20 cellular contexts compared by ENCODE assay signal in genomic region chr19:592101-592500, GRCh38. TPM values are rescaled to one million over a fixed set of nuclear protein-coding genes. Genes with fewer than 3 reads are reported as not detected.
A peak's percentile ranks its signal among the peaks of the same experiment; 100 is the strongest.
DNase-seq lines count a peak whose midpoint lies in the region; ATAC-seq, FAIRE-seq and TF ChIP-seq lines count a peak whose summit lies in the region.
"Had no signal": no experiment of that assay in that cellular context is flagged by ENCODE, and none has a peak within 500 bp of the region (broad histone marks: within the 10 kb centered on the region; RNA-seq: fewer than 3 reads in every experiment).

No MANE protein-coding gene starts in this region.

- in situ Hi-C loops in HepG2 (cut with HindIII; ENCODE audit: extremely low pct_ligation_motif_present, low pct_unique_long_range_greater_than_20kb): no loop called here
- in situ Hi-C loops in transverse colon (cut with MboI; ENCODE audit: low pct_ligation_motif_present in 1 of 4, low pct_unique_long_range_greater_than_20kb in 1 of 4, low sequenced_read_pairs in 3 of 4): no loop called here

- H2AFZ ChIP-seq in HepG2 (ENCODE audit: low read length) (no peak overlapping the region), neural cell (ENCODE audit: low read depth, low read length) (no peak overlapping the region)

- intact Hi-C loops in right lobe of liver (cut with DNase I): loop anchor here in 1 of 2 donors (10.0 kb wide), 1 partner anchor 143 kb away; no protein-coding TSS in a partner anchor
- intact Hi-C loops in HepG2 (cut with micrococcal nuclease; ENCODE audit: unreplicated experiment): no loop called here
- intact Hi-C loops in dorsolateral prefrontal cortex (cut with DNase I): loop anchor here (5.0 kb wide), 2 partner anchors 35 to 40 kb away; partner anchors contain the start of gene POLRMT (in 1 of the 2)
- intact Hi-C loops in transverse colon (cut with DNase I; ENCODE audit: low total_unique reads): no loop called here

- no TSS peak for BruUV-seq in HepG2 (replicated peaks; lab: Mats Ljungman, UMichigan)

- H4K20me1 ChIP-seq in HepG2 (ENCODE audit: insufficient read depth, low read length) (peaks cover 26% of the 10 kb centered on the region; the same call in 1 of the 2 replicates), neural cell (ENCODE audit: insufficient read depth) (peaks cover 9% of the 10 kb centered on the region)

- TF ChIP-seq CTCF in right lobe of liver (IDR thresholded peaks at IDR 0.05) (no peak), HepG2 (CRISPR knock-in tag; IDR thresholded peaks at IDR 0.05) (no peak), dorsolateral prefrontal cortex (IDR thresholded peaks at IDR 0.05 in 54 of 56, conservative IDR thresholded peaks at IDR 0.05 in 2 of 56; ENCODE audit: low read depth in 1 of 56, partially characterized antibody in 56 of 56) (no peak), neural cell (IDR thresholded peaks at IDR 0.05; ENCODE audit: poor library complexity, severe bottlenecking) (no peak), transverse colon (IDR thresholded peaks at IDR 0.05) (no peak)

- POLR2A ChIA-PET in HepG2 (lab: Yijun Ruan, JAX): no interaction called here

- FAIRE-seq in HepG2 (lab: Jason Lieb, UNC): no peak
- FAIRE-seq: GM12892, K562 had no signal

- DNase-seq in right lobe of liver (peak in 2 of 3 donors; percentile 18 to 38), HepG2 (ENCODE audit: low spot score) (no peak), dorsolateral prefrontal cortex (no peak), NCI-H187 (lab: John Stamatoyannopoulos, UW) (no peak), transverse colon (no peak), COLO668 (lab: John Stamatoyannopoulos, UW; ENCODE audit: unreplicated experiment) (no peak)
- DNase-seq: 8988T, DMS153, DMS79, GDM1, GOT3, H9 had no signal

- no peaks in the 10 kb centered on the region for H3K9me3 ChIP-seq in right lobe of liver
- no peaks in the 10 kb centered on the region for H3K9me3 ChIP-seq in HepG2 (ENCODE audit: low read length)
- H3K9me3 ChIP-seq in neural cell (ENCODE audit: low read length): no peaks in the 10 kb centered on the region
- no peaks in the 10 kb centered on the region for H3K9me3 ChIP-seq in transverse colon
- H3K9me3 ChIP-seq: BLaER1 treated with 17β-estradiol and CSF1 and Interleukin-3, amounts not matched to agents 10 nM and 100 nM had no signal

- H3K4me3 ChIP-seq in right lobe of liver: no peak overlapping the region
- H3K4me3 ChIP-seq in HepG2 (replicated peaks in 1 of 3; ENCODE audit: insufficient read depth in 1 of 3, low read depth in 2 of 3, low read length in 3 of 3): no peak overlapping the region
- H3K4me3 ChIP-seq in dorsolateral prefrontal cortex: peak overlapping the region in 33 of 59 donors; percentile 49 to 80 (median 69)
- H3K4me3 ChIP-seq in neural cell (ENCODE audit: low read length): peak overlapping the region; percentile 66
- no peak overlapping the region for H3K4me3 ChIP-seq in transverse colon
- H3K4me3 ChIP-seq: BLaER1 treated with 17β-estradiol and CSF1 and Interleukin-3, amounts not matched to agents 10 nM and 100 nM; K562 had no signal

- no peak for TF ChIP-seq RAD21 in HepG2 (CRISPR knock-in tag; IDR thresholded peaks at IDR 0.05)
- TF ChIP-seq RAD21 in neural cell (conservative IDR thresholded peaks at IDR 0.05): no peak

- no CpG with 5 or more reads among the region's 19 CpGs for WGBS in right lobe of liver (ENCODE audit: insufficient coverage, low coverage, low lambda C conversion rate, missing lambda C conversion rate)
- no CpG with 5 or more reads among the region's 19 CpGs for WGBS in HepG2 (ENCODE audit: low lambda C conversion rate)
- 85% methylated on average over 15 of the region's 19 CpGs; no CpG with 5 or more reads in 1 of the 2 donors for WGBS in transverse colon (ENCODE audit: low coverage in 1 of 2), 2 donors

- CTCF ChIA-PET in HepG2 (lab: Yijun Ruan, JAX; ENCODE audit: low intra/inter-chr PET ratio, low total read pairs): no interaction called here

- no peak overlapping the region for H3K9ac ChIP-seq in HepG2 (ENCODE audit: insufficient read depth, low read depth, low read length)
- no peak overlapping the region for H3K9ac ChIP-seq in neural cell (ENCODE audit: low read length)
- H3K9ac ChIP-seq: BLaER1 treated with 17β-estradiol and CSF1 and Interleukin-3, amounts not matched to agents 10 nM and 100 nM had no signal

- TF ChIP-seq POLR2A in right lobe of liver (IDR thresholded peaks at IDR 0.05): no peak
- TF ChIP-seq POLR2A in HepG2 (IDR thresholded peaks at IDR 0.05; ENCODE audit: insufficient read depth in 1 of 2, low read depth in 2 of 2, low read length in 2 of 2): no peak
- no peak for TF ChIP-seq POLR2A in transverse colon (IDR thresholded peaks at IDR 0.05)

- H3K27ac ChIP-seq in right lobe of liver (no peak overlapping the region), HepG2 (ENCODE audit: extremely low read length, insufficient read depth, low read length) (no peak overlapping the region), dorsolateral prefrontal cortex (no peak overlapping the region), neural cell (ENCODE audit: low read length) (no peak overlapping the region), transverse colon (no peak overlapping the region)
- H3K27ac ChIP-seq: BLaER1 treated with 17β-estradiol and CSF1 and Interleukin-3, amounts not matched to agents 10 nM and 100 nM had no signal

- H3F3A ChIP-seq in neural cell (ENCODE audit: insufficient read depth, low read length, poor library complexity, severe bottlenecking): no peaks in the 10 kb centered on the region

- H3K79me2 ChIP-seq in HepG2 (ENCODE audit: insufficient read depth, low read length) (no peaks in the 10 kb centered on the region), neural cell (replicated peaks; ENCODE audit: insufficient read depth, low read length) (no peaks in the 10 kb centered on the region)

- ATAC-seq in right lobe of liver (no peak), HepG2 (no peak), GM21717 (IDR thresholded peaks at IDR 0.05; ENCODE audit: unreplicated experiment) (no peak)

- peaks cover 0 to 33% of the 10 kb centered on the region in 2 donors for H3K27me3 ChIP-seq in right lobe of liver
- H3K27me3 ChIP-seq in HepG2 (ENCODE audit: control insufficient read depth in 1 of 2, insufficient read depth in 2 of 2, low read length in 2 of 2): peaks cover 14 to 80% of the 10 kb centered on the region in 2 experiments
- peaks cover 0 to 14% (median 0%) of the 10 kb centered on the region in 45 donors for H3K27me3 ChIP-seq in dorsolateral prefrontal cortex
- H3K27me3 ChIP-seq in neural cell (ENCODE audit: insufficient read depth, low read depth, low read length): peaks cover 26% of the 10 kb centered on the region
- H3K27me3 ChIP-seq in transverse colon: peaks cover 93% of the 10 kb centered on the region

- TF ChIP-seq EP300 in HepG2 (IDR thresholded peaks at IDR 0.05; ENCODE audit: low read depth in 2 of 2, low read length in 2 of 2) (no peak), HepG2 (CRISPR knock-in tag; IDR thresholded peaks at IDR 0.05; ENCODE audit: borderline replicate concordance) (no peak), neural cell (conservative IDR thresholded peaks at IDR 0.05; ENCODE audit: poor library complexity, severe bottlenecking) (no peak), transverse colon (IDR thresholded peaks at IDR 0.05; ENCODE audit: low read depth) (no peak)

- H3K36me3 ChIP-seq in right lobe of liver (no peaks in the 10 kb centered on the region), HepG2 (replicated peaks in 1 of 2; ENCODE audit: control insufficient read depth in 1 of 2, insufficient read depth in 2 of 2, low read length in 2 of 2) (no peaks in the 10 kb centered on the region), neural cell (ENCODE audit: insufficient read depth, low read length) (no peaks in the 10 kb centered on the region), transverse colon (no peaks in the 10 kb centered on the region)
- H3K36me3 ChIP-seq: BLaER1 treated with 17β-estradiol and CSF1 and Interleukin-3, amounts not matched to agents 10 nM and 100 nM had no signal

- no peaks in the 10 kb centered on the region for H3K9me2 ChIP-seq in neural cell (ENCODE audit: insufficient read depth, low read length)

- H3K4me2 ChIP-seq in HepG2 (ENCODE audit: low read depth, low read length) (no peak overlapping the region), neural cell (ENCODE audit: low read length) (no peak overlapping the region)
- H3K4me2 ChIP-seq: BLaER1 treated with 17β-estradiol and CSF1 and Interleukin-3, amounts not matched to agents 10 nM and 100 nM had no signal

- H3K4me1 ChIP-seq in right lobe of liver: no peaks in the 10 kb centered on the region
- peaks cover 18% of the 10 kb centered on the region for H3K4me1 ChIP-seq in HepG2 (ENCODE audit: insufficient read depth, low read length)
- peaks cover 7 to 27% (median 19%) of the 10 kb centered on the region in 4 donors for H3K4me1 ChIP-seq in transverse colon

RNA-seq across cellular contexts. Expression of gene HCN2, which starts 2.4 kb away (rescaled TPM):
- total RNA-seq in right lobe of liver (under 1 TPM in 5 of 6 experiments, not detected in 1; 0.05 to 0.27 (median 0.09) TPM), HepG2 (2016; rRNA removed; fragmentation: Illumina TruSeq; extraction: Trizol) (not detected in 2 replicates), dorsolateral prefrontal cortex (100 to 1,000 TPM in 109 of 120 experiments, 10 to 100 TPM in 11; 76.8 to 199 (median 123) TPM), transverse colon (under 1 TPM in 3 of 4 donors, not detected in 1; 0.14 to 1.00 (median 0.64) TPM)
- not detected in 2 replicates for total RNA-seq in HepG2 (2016; cell fraction: cytosol; rRNA removed; fragmentation: Illumina TruSeq; extraction: Trizol; ENCODE audit: low read depth)
- total RNA-seq in HepG2 (2016; cell fraction: insoluble cytoplasmic fraction; rRNA removed; fragmentation: Illumina TruSeq; extraction: Trizol): not detected in 2 replicates
- total RNA-seq in HepG2 (2016; cell fraction: membrane; rRNA removed; fragmentation: Illumina TruSeq; extraction: Trizol): 0.03 TPM in 1 of 2 replicates, not detected in the other
- not detected in 2 replicates for total RNA-seq in HepG2 (2016; cell fraction: nucleus; rRNA removed; fragmentation: Illumina TruSeq; extraction: Trizol)
- polyA plus RNA-seq in HepG2 (2011; rRNA removed) (0.01 and 0.05 TPM in 2 replicates), neural cell (4.7 and 6.4 TPM in 2 replicates)
- 0.07 and 0.09 TPM in 2 replicates for polyA plus RNA-seq in HepG2 (2011; cell fraction: cytosol; rRNA removed)
- polyA plus RNA-seq in HepG2 (2011; cell fraction: nucleus; rRNA removed): 0.19 and 0.24 TPM in 2 replicates
- polyA plus RNA-seq in HepG2 (2012): 0.15 and 0.39 TPM in 2 replicates
- polyA plus RNA-seq in HepG2 (2016; cell fraction: cytosol; fragmentation: Illumina TruSeq; extraction: Trizol; ENCODE audit: low read depth): 0.07 TPM in 1 of 2 replicates, not detected in the other
- polyA plus RNA-seq in HepG2 (2016; cell fraction: insoluble cytoplasmic fraction; fragmentation: Illumina TruSeq; extraction: Trizol; ENCODE audit: low read depth): not detected in 2 replicates
- 0.05 TPM in 1 of 2 replicates, not detected in the other for polyA plus RNA-seq in HepG2 (2016; cell fraction: membrane; fragmentation: Illumina TruSeq; extraction: Trizol; ENCODE audit: low read depth)
- polyA plus RNA-seq in HepG2 (2016; cell fraction: nucleus; fragmentation: Illumina TruSeq; extraction: Trizol; ENCODE audit: insufficient read depth, low read depth): not detected in 2 replicates
- polyA minus RNA-seq in HepG2 (2011; rRNA and poly(A)+ RNA removed; ENCODE audit: low replicate concordance): 0.16 and 9.3 TPM in 2 replicates
- not detected in 2 replicates for polyA minus RNA-seq in HepG2 (2011; cell fraction: cytosol; rRNA and poly(A)+ RNA removed)
- polyA minus RNA-seq in HepG2 (2011; cell fraction: nucleus; rRNA and poly(A)+ RNA removed): not detected in 2 replicates
- polyA minus RNA-seq in neural cell: 12.6 and 13.9 TPM in 2 replicates
- total RNA-seq: HT-29 had no signal

RNA-seq across cellular contexts. Expression of gene BSG, which starts 19.7 kb away (rescaled TPM):
- total RNA-seq in right lobe of liver (100 to 1,000 TPM in 4 of 6 experiments, 10 to 100 TPM in 2; 88.6 to 369 (median 124) TPM), HepG2 (2016; rRNA removed; fragmentation: Illumina TruSeq; extraction: Trizol) (136 and 309 TPM in 2 replicates), dorsolateral prefrontal cortex (100 to 1,000 TPM; 350 to 867 (median 549) TPM), transverse colon (1,000 to 10,000 TPM in 3 of 4 donors, 100 to 1,000 TPM in 1; 909 to 2,228 (median 1,224) TPM)
- total RNA-seq in HepG2 (2016; cell fraction: cytosol; rRNA removed; fragmentation: Illumina TruSeq; extraction: Trizol; ENCODE audit: low read depth): 81.8 and 84.4 TPM in 2 replicates
- 114 and 317 TPM in 2 replicates for total RNA-seq in HepG2 (2016; cell fraction: insoluble cytoplasmic fraction; rRNA removed; fragmentation: Illumina TruSeq; extraction: Trizol)
- total RNA-seq in HepG2 (2016; cell fraction: membrane; rRNA removed; fragmentation: Illumina TruSeq; extraction: Trizol): 96.0 and 109 TPM in 2 replicates
- total RNA-seq in HepG2 (2016; cell fraction: nucleus; rRNA removed; fragmentation: Illumina TruSeq; extraction: Trizol): 271 and 340 TPM in 2 replicates
- polyA plus RNA-seq in HepG2 (2011; rRNA removed) (754 and 1,057 TPM in 2 replicates), neural cell (209 and 214 TPM in 2 replicates)
- polyA plus RNA-seq in HepG2 (2011; cell fraction: cytosol; rRNA removed): 595 and 749 TPM in 2 replicates
- polyA plus RNA-seq in HepG2 (2011; cell fraction: nucleus; rRNA removed): 561 and 615 TPM in 2 replicates
- polyA plus RNA-seq in HepG2 (2012): 926 and 933 TPM in 2 replicates
- polyA plus RNA-seq in HepG2 (2016; cell fraction: cytosol; fragmentation: Illumina TruSeq; extraction: Trizol; ENCODE audit: low read depth): 148 and 149 TPM in 2 replicates
- polyA plus RNA-seq in HepG2 (2016; cell fraction: insoluble cytoplasmic fraction; fragmentation: Illumina TruSeq; extraction: Trizol; ENCODE audit: low read depth): 179 and 219 TPM in 2 replicates
- 152 and 167 TPM in 2 replicates for polyA plus RNA-seq in HepG2 (2016; cell fraction: membrane; fragmentation: Illumina TruSeq; extraction: Trizol; ENCODE audit: low read depth)
- 760 and 837 TPM in 2 replicates for polyA plus RNA-seq in HepG2 (2016; cell fraction: nucleus; fragmentation: Illumina TruSeq; extraction: Trizol; ENCODE audit: insufficient read depth, low read depth)
- 426 and 707 TPM in 2 replicates for polyA minus RNA-seq in HepG2 (2011; rRNA and poly(A)+ RNA removed; ENCODE audit: low replicate concordance)
- polyA minus RNA-seq in HepG2 (2011; cell fraction: cytosol; rRNA and poly(A)+ RNA removed): 369 and 454 TPM in 2 replicates
- 97.1 and 115 TPM in 2 replicates for polyA minus RNA-seq in HepG2 (2011; cell fraction: nucleus; rRNA and poly(A)+ RNA removed)
- 142 and 143 TPM in 2 replicates for polyA minus RNA-seq in neural cell

RNA-seq across cellular contexts. Expression of gene POLRMT, which starts 41.2 kb away (rescaled TPM):
- total RNA-seq in right lobe of liver (10 to 100 TPM; 25.9 to 42.9 (median 33.3) TPM), HepG2 (2016; rRNA removed; fragmentation: Illumina TruSeq; extraction: Trizol) (52.5 and 78.0 TPM in 2 replicates), dorsolateral prefrontal cortex (10 to 100 TPM; 27.8 to 91.2 (median 61.9) TPM), transverse colon (100 to 1,000 TPM in 1 of 4 donors, 10 to 100 TPM in 3; 45.9 to 114 (median 63.9) TPM)
- 14.6 and 16.3 TPM in 2 replicates for total RNA-seq in HepG2 (2016; cell fraction: cytosol; rRNA removed; fragmentation: Illumina TruSeq; extraction: Trizol; ENCODE audit: low read depth)
- total RNA-seq in HepG2 (2016; cell fraction: insoluble cytoplasmic fraction; rRNA removed; fragmentation: Illumina TruSeq; extraction: Trizol): 49.1 and 82.6 TPM in 2 replicates
- total RNA-seq in HepG2 (2016; cell fraction: membrane; rRNA removed; fragmentation: Illumina TruSeq; extraction: Trizol): 30.6 and 32.9 TPM in 2 replicates
- total RNA-seq in HepG2 (2016; cell fraction: nucleus; rRNA removed; fragmentation: Illumina TruSeq; extraction: Trizol): 53.4 and 70.1 TPM in 2 replicates
- polyA plus RNA-seq in HepG2 (2011; rRNA removed) (101 and 114 TPM in 2 replicates), neural cell (28.3 TPM in 2 replicates)
- 20.8 and 36.5 TPM in 2 replicates for polyA plus RNA-seq in HepG2 (2011; cell fraction: cytosol; rRNA removed)
- 255 and 333 TPM in 2 replicates for polyA plus RNA-seq in HepG2 (2011; cell fraction: nucleus; rRNA removed)
- polyA plus RNA-seq in HepG2 (2012): 52.2 and 65.7 TPM in 2 replicates
- 16.5 and 17.7 TPM in 2 replicates for polyA plus RNA-seq in HepG2 (2016; cell fraction: cytosol; fragmentation: Illumina TruSeq; extraction: Trizol; ENCODE audit: low read depth)
- 70.9 and 71.7 TPM in 2 replicates for polyA plus RNA-seq in HepG2 (2016; cell fraction: insoluble cytoplasmic fraction; fragmentation: Illumina TruSeq; extraction: Trizol; ENCODE audit: low read depth)
- polyA plus RNA-seq in HepG2 (2016; cell fraction: membrane; fragmentation: Illumina TruSeq; extraction: Trizol; ENCODE audit: low read depth): 34.9 and 37.3 TPM in 2 replicates
- polyA plus RNA-seq in HepG2 (2016; cell fraction: nucleus; fragmentation: Illumina TruSeq; extraction: Trizol; ENCODE audit: insufficient read depth, low read depth): 138 and 146 TPM in 2 replicates
- 247 and 377 TPM in 2 replicates for polyA minus RNA-seq in HepG2 (2011; rRNA and poly(A)+ RNA removed; ENCODE audit: low replicate concordance)
- polyA minus RNA-seq in HepG2 (2011; cell fraction: cytosol; rRNA and poly(A)+ RNA removed): 67.1 and 69.6 TPM in 2 replicates
- polyA minus RNA-seq in HepG2 (2011; cell fraction: nucleus; rRNA and poly(A)+ RNA removed): 37.9 and 42.3 TPM in 2 replicates
- polyA minus RNA-seq in neural cell: 28.6 and 31.9 TPM in 2 replicates

RNA-seq across cellular contexts. Expression of gene FGF22, which starts 47.6 kb away (rescaled TPM):
- under 1 TPM in 1 of 6 experiments, not detected in 5; 0.15 TPM for total RNA-seq in right lobe of liver
- total RNA-seq in HepG2 (2016; rRNA removed; fragmentation: Illumina TruSeq; extraction: Trizol): 0.24 TPM in 1 of 2 replicates, not detected in the other
- not detected in 2 replicates for total RNA-seq in HepG2 (2016; cell fraction: cytosol; rRNA removed; fragmentation: Illumina TruSeq; extraction: Trizol; ENCODE audit: low read depth)
- total RNA-seq in HepG2 (2016; cell fraction: insoluble cytoplasmic fraction; rRNA removed; fragmentation: Illumina TruSeq; extraction: Trizol): 0.09 TPM in 1 of 2 replicates, not detected in the other
- 0.17 and 0.19 TPM in 2 replicates for total RNA-seq in HepG2 (2016; cell fraction: membrane; rRNA removed; fragmentation: Illumina TruSeq; extraction: Trizol)
- not detected in 2 replicates for total RNA-seq in HepG2 (2016; cell fraction: nucleus; rRNA removed; fragmentation: Illumina TruSeq; extraction: Trizol)
- polyA plus RNA-seq in HepG2 (2011; rRNA removed): 0.07 TPM in 1 of 2 replicates, not detected in the other
- polyA plus RNA-seq in HepG2 (2011; cell fraction: cytosol; rRNA removed): not detected in 2 replicates
- not detected in 2 replicates for polyA plus RNA-seq in HepG2 (2011; cell fraction: nucleus; rRNA removed)
- 0.09 and 0.27 TPM in 2 replicates for polyA plus RNA-seq in HepG2 (2012)
- polyA plus RNA-seq in HepG2 (2016; cell fraction: cytosol; fragmentation: Illumina TruSeq; extraction: Trizol; ENCODE audit: low read depth): 0.08 and 0.16 TPM in 2 replicates
- not detected in 2 replicates for polyA plus RNA-seq in HepG2 (2016; cell fraction: insoluble cytoplasmic fraction; fragmentation: Illumina TruSeq; extraction: Trizol; ENCODE audit: low read depth)
- 0.13 TPM in 1 of 2 replicates, not detected in the other for polyA plus RNA-seq in HepG2 (2016; cell fraction: membrane; fragmentation: Illumina TruSeq; extraction: Trizol; ENCODE audit: low read depth)
- 0.33 TPM in 1 of 2 replicates, not detected in the other for polyA plus RNA-seq in HepG2 (2016; cell fraction: nucleus; fragmentation: Illumina TruSeq; extraction: Trizol; ENCODE audit: insufficient read depth, low read depth)
- not detected in 2 replicates for polyA minus RNA-seq in HepG2 (2011; rRNA and poly(A)+ RNA removed; ENCODE audit: low replicate concordance)
- not detected in 2 replicates for polyA minus RNA-seq in HepG2 (2011; cell fraction: cytosol; rRNA and poly(A)+ RNA removed)
- polyA minus RNA-seq in HepG2 (2011; cell fraction: nucleus; rRNA and poly(A)+ RNA removed): not detected in 2 replicates
- 10 to 100 TPM in 2 of 120 experiments, 1 to 10 TPM in 118; 3.6 to 10.1 (median 5.8) TPM for total RNA-seq in dorsolateral prefrontal cortex
- 0.48 TPM in 1 of 2 replicates, not detected in the other for polyA plus RNA-seq in neural cell
- polyA minus RNA-seq in neural cell: not detected in 2 replicates
- total RNA-seq in transverse colon: not detected
- total RNA-seq: Daoy had no signal

RNA-seq across cellular contexts. Expression of gene GZMM, which starts 48.2 kb away (rescaled TPM):
- under 1 TPM in 3 of 6 experiments, not detected in 3; 0.59 to 0.95 (median 0.74) TPM for total RNA-seq in right lobe of liver
- total RNA-seq in HepG2 (2016; rRNA removed; fragmentation: Illumina TruSeq; extraction: Trizol): not detected in 2 replicates
- not detected in 2 replicates for total RNA-seq in HepG2 (2016; cell fraction: cytosol; rRNA removed; fragmentation: Illumina TruSeq; extraction: Trizol; ENCODE audit: low read depth)
- not detected in 2 replicates for total RNA-seq in HepG2 (2016; cell fraction: insoluble cytoplasmic fraction; rRNA removed; fragmentation: Illumina TruSeq; extraction: Trizol)
- not detected in 2 replicates for total RNA-seq in HepG2 (2016; cell fraction: membrane; rRNA removed; fragmentation: Illumina TruSeq; extraction: Trizol)
- total RNA-seq in HepG2 (2016; cell fraction: nucleus; rRNA removed; fragmentation: Illumina TruSeq; extraction: Trizol): not detected in 2 replicates
- polyA plus RNA-seq in HepG2 (2011; rRNA removed): 0.07 TPM in 1 of 2 replicates, not detected in the other
- polyA plus RNA-seq in HepG2 (2011; cell fraction: cytosol; rRNA removed): 0.13 TPM in 1 of 2 replicates, not detected in the other
- polyA plus RNA-seq in HepG2 (2011; cell fraction: nucleus; rRNA removed): 0.50 and 0.71 TPM in 2 replicates
- 0.16 TPM in 1 of 2 replicates, not detected in the other for polyA plus RNA-seq in HepG2 (2012)
- polyA plus RNA-seq in HepG2 (2016; cell fraction: cytosol; fragmentation: Illumina TruSeq; extraction: Trizol; ENCODE audit: low read depth): not detected in 2 replicates
- not detected in 2 replicates for polyA plus RNA-seq in HepG2 (2016; cell fraction: insoluble cytoplasmic fraction; fragmentation: Illumina TruSeq; extraction: Trizol; ENCODE audit: low read depth)
- polyA plus RNA-seq in HepG2 (2016; cell fraction: membrane; fragmentation: Illumina TruSeq; extraction: Trizol; ENCODE audit: low read depth): not detected in 2 replicates
- polyA plus RNA-seq in HepG2 (2016; cell fraction: nucleus; fragmentation: Illumina TruSeq; extraction: Trizol; ENCODE audit: insufficient read depth, low read depth): not detected in 2 replicates
- polyA minus RNA-seq in HepG2 (2011; rRNA and poly(A)+ RNA removed; ENCODE audit: low replicate concordance): not detected in 2 replicates
- not detected in 2 replicates for polyA minus RNA-seq in HepG2 (2011; cell fraction: cytosol; rRNA and poly(A)+ RNA removed)
- polyA minus RNA-seq in HepG2 (2011; cell fraction: nucleus; rRNA and poly(A)+ RNA removed): not detected in 2 replicates
- total RNA-seq in dorsolateral prefrontal cortex: 1 to 10 TPM in 36 of 120 experiments, under 1 TPM in 46, not detected in 38; 0.43 to 5.3 (median 0.94) TPM
- 0.38 and 0.72 TPM in 2 replicates for polyA plus RNA-seq in neural cell
- polyA minus RNA-seq in neural cell: not detected in 2 replicates
- total RNA-seq in transverse colon: 1 to 10 TPM in 2 of 4 donors, not detected in 2; 1.1 to 1.8 TPM
- total RNA-seq: B cell, HT-29 had no signal

Comparison
In these comparisons a context has a peak if more than half of its experiments do, and no peak if none do; other contexts are left out.
1. DNase-seq: peak in right lobe of liver (2 of 3); none in HepG2 (single experiment), dorsolateral prefrontal cortex (0 of 10), NCI-H187 (0 of 2), transverse colon (single experiment) and COLO668 (single experiment).
2. H3K4me3 ChIP-seq: peak in dorsolateral prefrontal cortex (33 of 59) and neural cell (single experiment); none in right lobe of liver (0 of 3), HepG2 (0 of 3) and transverse colon (0 of 4).
3. RNA of gene HCN2, which starts 2.4 kb away (total RNA-seq): 76.8 to 199 TPM in dorsolateral prefrontal cortex; 0.14 to 1.00 TPM in transverse colon, 0.05 to 0.27 TPM in right lobe of liver and 0.03 TPM in HepG2; every median in the first group is over 10 times any median in the second.
4. intact Hi-C loops: an anchor here in dorsolateral prefrontal cortex (5.0 kb wide); none called in HepG2 and transverse colon.